In genomic region chr10:84211566-84211965, GRCh38 we compare ENCODE assay signal across 28 cellular contexts. TPM values are rescaled to one million over a fixed set of nuclear protein-coding genes. Genes with fewer than 3 reads are reported as not detected.
"Had no signal": no experiment of that assay in that cellular context is flagged by ENCODE, and none has a peak within 500 bp of the region (broad histone marks: within the 10 kb centered on the region; RNA-seq: fewer than 3 reads in every experiment).

No MANE protein-coding gene starts in this region.

- DNase-seq: activated CD4-positive, alpha-beta memory T cell treated with anti-CD3 and anti-CD28 coated beads for 36 hours; activated CD4-positive, alpha-beta T cell treated with anti-CD3 and anti-CD28 coated beads for 36 hours; activated CD4-positive, alpha-beta T cell treated with anti-CD3 and anti-CD28 coated beads, Interleukin-2, amount 10 ng/mL, durations not matched to agents 24 days and 14 days; activated CD4-positive, CD25-positive, alpha-beta regulatory T cell; activated CD4-positive, CD25-positive, alpha-beta regulatory T cell treated with anti-CD3 and anti-CD28 coated beads, Interleukin-2, amount 50 U/mL, for 72 hours; activated CD8-positive, alpha-beta T cell treated with anti-CD3 and anti-CD28 coated beads, Interleukin-2, amount 10 ng/mL, durations not matched to agents 7 days and 5 days; activated effector memory CD4-positive, alpha-beta T cell treated with Interleukin-2 at 50 U/mL for 16 hours; activated gamma-delta T cell treated with Interleukin-2 at 50 U/mL for 16 hours; activated naive CD4-positive, alpha-beta T cell treated with Interleukin-2 at 50 U/mL for 16 hours; activated naive CD8-positive, alpha-beta T cell treated with anti-CD3 and anti-CD28 coated beads, Interleukin-2, amount 10 ng/mL, durations not matched to agents 7 days and 5 days; activated T-cell treated with anti-CD3 and anti-CD28 coated beads, Interleukin-2, amount 50 U/mL, for 4 hours; cortex of kidney; dermis blood vessel endothelial cell; effector CD4-positive, alpha-beta T cell; effector memory CD8-positive, alpha-beta T cell; erythroblast; foreskin keratinocyte; gastrocnemius medialis; glutamatergic neuron; T-helper 2 cell had no signal

- H3K27ac ChIP-seq: ascending aorta, breast epithelium, cardiac muscle cell, esophagus muscularis mucosa, foreskin keratinocyte, gastrocnemius medialis had no signal

- H3K4me1 ChIP-seq: ascending aorta, breast epithelium, esophagus muscularis mucosa, foreskin keratinocyte, gastrocnemius medialis had no signal

- H3K9me3 ChIP-seq: ascending aorta, breast epithelium, esophagus muscularis mucosa, gastrocnemius medialis had no signal

- H3K36me3 ChIP-seq: ascending aorta, breast epithelium, cardiac muscle cell, esophagus muscularis mucosa, gastrocnemius medialis had no signal

- H3K4me3 ChIP-seq: ascending aorta, breast epithelium, cardiac muscle cell, esophagus muscularis mucosa, gastrocnemius medialis had no signal

- H3K27me3 ChIP-seq: ascending aorta, foreskin keratinocyte, gastrocnemius medialis had no signal

RNA-seq across cellular contexts. Expression of gene LRIT2, which starts 13.8 kb away (rescaled TPM):
- total RNA-seq: activated CD4-positive, alpha-beta memory T cell treated with anti-CD3 and anti-CD28 coated beads for 36 hours; activated CD4-positive, alpha-beta T cell treated with anti-CD3 and anti-CD28 coated beads for 36 hours; activated CD4-positive, alpha-beta T cell treated with anti-CD3 and anti-CD28 coated beads, Interleukin-2, amount 10 ng/mL, durations not matched to agents 24 days and 14 days; activated CD8-positive, alpha-beta T cell treated with anti-CD3 and anti-CD28 coated beads, Interleukin-2, amount 10 ng/mL, durations not matched to agents 7 days and 5 days; activated naive CD4-positive, alpha-beta T cell treated with anti-CD3 and anti-CD28 coated beads, Interleukin-2, amount 50 U/mL, for 72 hours; activated naive CD8-positive, alpha-beta T cell treated with anti-CD3 and anti-CD28 coated beads, Interleukin-2, amount 10 ng/mL, durations not matched to agents 7 days and 5 days; activated T-cell treated with anti-CD3 and anti-CD28 coated beads, Interleukin-2, amount 50 U/mL, for 4 hours; activated T-helper 17 cell treated with anti-CD3 and anti-CD28 coated beads, Interleukin-2, amount 50 U/mL, for 72 hours; ascending aorta; breast epithelium; cardiac muscle cell; chondrocyte; dermis blood vessel endothelial cell; foreskin keratinocyte; gastrocnemius medialis; T-helper 1 cell treated with Interleukin-12 subunit alpha and Interleukin-12 subunit beta and Interleukin-4 antibody, amounts not matched to agents 30 ng/mL and 1 ng/mL, for 36 hours had no signal

RNA-seq across cellular contexts. Expression of gene CDHR1, which starts 17.2 kb away (rescaled TPM):
- total RNA-seq: ascending aorta had no signal

RNA-seq across cellular contexts. Expression of gene LRIT1, which starts 29.8 kb away (rescaled TPM):
- total RNA-seq: activated CD4-positive, alpha-beta memory T cell treated with anti-CD3 and anti-CD28 coated beads for 36 hours; activated CD4-positive, alpha-beta T cell treated with anti-CD3 and anti-CD28 coated beads for 36 hours; activated CD4-positive, alpha-beta T cell treated with anti-CD3 and anti-CD28 coated beads, Interleukin-2, amount 10 ng/mL, durations not matched to agents 24 days and 14 days; activated CD8-positive, alpha-beta T cell treated with anti-CD3 and anti-CD28 coated beads, Interleukin-2, amount 10 ng/mL, durations not matched to agents 7 days and 5 days; activated naive CD4-positive, alpha-beta T cell treated with anti-CD3 and anti-CD28 coated beads, Interleukin-2, amount 50 U/mL, for 72 hours; activated naive CD8-positive, alpha-beta T cell treated with anti-CD3 and anti-CD28 coated beads, Interleukin-2, amount 10 ng/mL, durations not matched to agents 7 days and 5 days; activated T-cell treated with anti-CD3 and anti-CD28 coated beads, Interleukin-2, amount 50 U/mL, for 4 hours; activated T-helper 17 cell treated with anti-CD3 and anti-CD28 coated beads, Interleukin-2, amount 50 U/mL, for 72 hours; ascending aorta; breast epithelium; cardiac muscle cell; chondrocyte; dermis blood vessel endothelial cell; esophagus muscularis mucosa; foreskin keratinocyte; gastrocnemius medialis; T-helper 1 cell treated with Interleukin-12 subunit alpha and Interleukin-12 subunit beta and Interleukin-4 antibody, amounts not matched to agents 30 ng/mL and 1 ng/mL, for 36 hours had no signal

RNA-seq across cellular contexts. Expression of gene RGR, which starts 33.3 kb away (rescaled TPM):
- total RNA-seq: activated CD4-positive, alpha-beta memory T cell treated with anti-CD3 and anti-CD28 coated beads for 36 hours; activated CD4-positive, alpha-beta T cell treated with anti-CD3 and anti-CD28 coated beads for 36 hours; activated CD4-positive, alpha-beta T cell treated with anti-CD3 and anti-CD28 coated beads, Interleukin-2, amount 10 ng/mL, durations not matched to agents 24 days and 14 days; activated CD8-positive, alpha-beta T cell treated with anti-CD3 and anti-CD28 coated beads, Interleukin-2, amount 10 ng/mL, durations not matched to agents 7 days and 5 days; activated naive CD4-positive, alpha-beta T cell treated with anti-CD3 and anti-CD28 coated beads, Interleukin-2, amount 50 U/mL, for 72 hours; activated naive CD8-positive, alpha-beta T cell treated with anti-CD3 and anti-CD28 coated beads, Interleukin-2, amount 10 ng/mL, durations not matched to agents 7 days and 5 days; activated T-cell treated with anti-CD3 and anti-CD28 coated beads, Interleukin-2, amount 50 U/mL, for 4 hours; activated T-helper 17 cell treated with anti-CD3 and anti-CD28 coated beads, Interleukin-2, amount 50 U/mL, for 72 hours; ascending aorta; cardiac muscle cell; chondrocyte; dermis blood vessel endothelial cell; foreskin keratinocyte; T-helper 1 cell treated with Interleukin-12 subunit alpha and Interleukin-12 subunit beta and Interleukin-4 antibody, amounts not matched to agents 30 ng/mL and 1 ng/mL, for 36 hours had no signal

RNA-seq across cellular contexts. Expression of gene GPR15LG, which starts 38.0 kb away (rescaled TPM):
- total RNA-seq: activated CD4-positive, alpha-beta memory T cell treated with anti-CD3 and anti-CD28 coated beads for 36 hours; activated CD4-positive, alpha-beta T cell treated with anti-CD3 and anti-CD28 coated beads for 36 hours; activated CD4-positive, alpha-beta T cell treated with anti-CD3 and anti-CD28 coated beads, Interleukin-2, amount 10 ng/mL, durations not matched to agents 24 days and 14 days; activated CD8-positive, alpha-beta T cell treated with anti-CD3 and anti-CD28 coated beads, Interleukin-2, amount 10 ng/mL, durations not matched to agents 7 days and 5 days; activated naive CD4-positive, alpha-beta T cell treated with anti-CD3 and anti-CD28 coated beads, Interleukin-2, amount 50 U/mL, for 72 hours; activated naive CD8-positive, alpha-beta T cell treated with anti-CD3 and anti-CD28 coated beads, Interleukin-2, amount 10 ng/mL, durations not matched to agents 7 days and 5 days; activated T-cell treated with anti-CD3 and anti-CD28 coated beads, Interleukin-2, amount 50 U/mL, for 4 hours; activated T-helper 17 cell treated with anti-CD3 and anti-CD28 coated beads, Interleukin-2, amount 50 U/mL, for 72 hours; ascending aorta; cardiac muscle cell; chondrocyte; dermis blood vessel endothelial cell; esophagus muscularis mucosa; T-helper 1 cell treated with Interleukin-12 subunit alpha and Interleukin-12 subunit beta and Interleukin-4 antibody, amounts not matched to agents 30 ng/mL and 1 ng/mL, for 36 hours had no signal
